ENCODE assay signal across 8 cellular contexts in the genomic region with DNA sequence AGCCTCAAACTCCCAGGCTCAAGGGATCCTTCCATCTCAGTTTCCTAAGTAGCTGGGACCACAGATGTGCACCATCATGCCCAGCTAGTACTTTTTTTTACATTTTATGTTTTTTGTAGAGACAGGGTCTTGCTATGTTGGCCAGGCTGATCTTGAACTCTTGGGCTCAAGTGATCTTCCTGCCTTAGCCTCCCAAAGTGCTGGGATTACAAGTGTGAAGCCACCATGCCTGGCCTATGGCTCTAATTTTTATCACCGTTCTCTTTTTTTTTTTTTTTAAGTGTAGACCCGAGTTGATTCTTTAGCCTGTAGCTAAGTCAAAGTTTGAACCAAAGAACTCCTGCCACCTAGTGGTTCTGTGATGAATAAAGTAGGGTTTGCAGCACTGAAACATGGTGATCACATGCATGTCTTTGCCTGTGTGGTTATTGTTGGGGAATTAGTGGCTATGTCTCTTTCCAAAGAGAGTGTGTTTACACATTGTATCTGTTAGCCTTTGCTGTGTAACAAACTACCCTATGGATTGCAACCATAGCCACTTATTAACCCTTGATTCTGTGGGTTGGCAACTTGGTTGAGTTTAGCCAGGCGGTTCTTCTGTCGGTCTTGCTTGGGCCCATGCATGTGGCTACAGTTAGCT. TPM values are rescaled to one million over a fixed set of nuclear protein-coding genes. Genes with fewer than 3 reads are reported as not detected.
DNase-seq lines count a peak whose midpoint lies in the region; ATAC-seq and TF ChIP-seq lines count a peak whose summit lies in the region.

No MANE protein-coding gene starts in this region.

- no peak overlapping the region for H3K18ac ChIP-seq in mesendoderm (ENCODE audit: low read length)

- no peak overlapping the region for H3K23ac ChIP-seq in mesendoderm (ENCODE audit: low read length)

- H3K4me1 Mint-ChIP-seq in activated CD4-positive, alpha-beta T cell treated with anti-CD3 and anti-CD28 coated beads for 36 hours, result peaks cover 3% of the 10 kb centered on the region

- no peak overlapping the region for H3K9ac ChIP-seq in mesendoderm (ENCODE audit: low read length)

- H2BK5ac ChIP-seq in mesendoderm (ENCODE audit: low read length), result no peak overlapping the region

- H4K5ac ChIP-seq in mesendoderm (ENCODE audit: low read length), result no peak overlapping the region

- H3K4me1 ChIP-seq in mesendoderm (ENCODE audit: control insufficient read depth, low read depth, low read length), result no peaks in the 10 kb centered on the region

- intact Hi-C loops in activated CD4-positive, alpha-beta T cell treated with anti-CD3 and anti-CD28 coated beads for 36 hours (cut with DNase I, micrococcal nuclease), result loop anchor here in 1 of 2 experiments (1.0 kb wide), 2 partner anchors 62 to 229 kb away; a partner anchor contains a TSS

- no CpG with 5 or more reads among the region's 4 CpGs for WGBS in mesendoderm (ENCODE audit: extremely low coverage, insufficient coverage, low lambda C conversion rate)

- no peak overlapping the region for H3K4me3 Mint-ChIP-seq in activated CD4-positive, alpha-beta T cell treated with anti-CD3 and anti-CD28 coated beads for 36 hours

- H3K9me3 Mint-ChIP-seq in activated CD4-positive, alpha-beta T cell treated with anti-CD3 and anti-CD28 coated beads for 36 hours (ENCODE audit: low read depth), result peaks cover 6% of the 10 kb centered on the region

- peak; percentile 55 for TF ChIP-seq CTCF in cardiac fibroblast (IDR thresholded peaks at IDR 0.05; ENCODE audit: low read depth, low read length)

- H3K4ac ChIP-seq in mesendoderm (ENCODE audit: low read depth, low read length), result no peak overlapping the region

- no peak overlapping the region for H3K27ac Mint-ChIP-seq in activated CD4-positive, alpha-beta T cell treated with anti-CD3 and anti-CD28 coated beads for 36 hours

- no peak overlapping the region for H2BK120ac ChIP-seq in mesendoderm (ENCODE audit: low read depth, low read length)

- H3K27me3 ChIP-seq in mesendoderm (ENCODE audit: insufficient read depth, low read length, poor library complexity), result no peaks in the 10 kb centered on the region

- peaks cover 8% of the 10 kb centered on the region for H3K27me3 Mint-ChIP-seq in activated CD4-positive, alpha-beta T cell treated with anti-CD3 and anti-CD28 coated beads for 36 hours

- H3K27ac ChIP-seq in mesendoderm (ENCODE audit: low read depth, low read length), result no peak overlapping the region

- no peak for DNase-seq in activated CD4-positive, alpha-beta T cell treated with anti-CD3 and anti-CD28 coated beads for 36 hours
- DNase-seq in activated CD4-positive, alpha-beta T cell treated with anti-CD3 and anti-CD28 coated beads for 1 hour, result no peak
- DNase-seq in NCI-H1105 treated with DMSO at 0.1 percent for 48 hours (lab: John Stamatoyannopoulos, UW), result peak; percentile 8
- peak; percentile 78 to 84 for DNase-seq in cardiac fibroblast (ENCODE audit: low read depth in 2 of 2)
- DNase-seq in mesendoderm, result peak; percentile 67
- DNase-seq in NCI-H2107 treated with DMSO at 0.1 percent for 48 hours (lab: John Stamatoyannopoulos, UW; ENCODE audit: unreplicated experiment), result no peak
- no peak for DNase-seq in ureter (ENCODE audit: low spot score)

- H3K4me3 ChIP-seq in cardiac fibroblast (replicated peaks in 1 of 2; ENCODE audit: low read depth in 2 of 2, low read length in 2 of 2) (no peak overlapping the region), mesendoderm (ENCODE audit: low read length) (no peak overlapping the region)

- H2AK5ac ChIP-seq in mesendoderm (ENCODE audit: low read length), result no peak overlapping the region

- no peaks in the 10 kb centered on the region for H3K36me3 ChIP-seq in mesendoderm (ENCODE audit: control insufficient read depth, insufficient read depth, low read length)

- peak; percentile 57 for ATAC-seq in activated CD4-positive, alpha-beta T cell treated with anti-CD3 and anti-CD28 coated beads for 36 hours
- no peak for ATAC-seq in HG03095 (IDR thresholded peaks at IDR 0.05; ENCODE audit: unreplicated experiment)

- H3K79me2 ChIP-seq in mesendoderm (ENCODE audit: control insufficient read depth, insufficient read depth, low read length), result no peaks in the 10 kb centered on the region

- H3K36me3 Mint-ChIP-seq in activated CD4-positive, alpha-beta T cell treated with anti-CD3 and anti-CD28 coated beads for 36 hours (ENCODE audit: low read depth), result no peaks in the 10 kb centered on the region

- no peak overlapping the region for H3K4me2 ChIP-seq in mesendoderm (ENCODE audit: low read length)

- CTCF ChIA-PET in activated CD4-positive, alpha-beta T cell treated with anti-CD3 and anti-CD28 coated beads for 36 hours (lab: Charles Lee), result interaction anchor here (0.6 to 2.3 kb wide), 19 partner anchors 9 to 511 kb away, joined by 3 to 14 read pairs (median 4); a partner anchor contains a TSS

- no peak overlapping the region for H2BK15ac ChIP-seq in mesendoderm (replicated peaks; ENCODE audit: low read depth)

- no peaks in the 10 kb centered on the region for H3K79me1 ChIP-seq in mesendoderm (ENCODE audit: low read length)

- no peak overlapping the region for H3K56ac ChIP-seq in mesendoderm (ENCODE audit: low read length)

- POLR2A ChIA-PET in activated CD4-positive, alpha-beta T cell treated with anti-CD3 and anti-CD28 coated beads for 36 hours (lab: Charles Lee), result no interaction called here

- no peak overlapping the region for H4K8ac ChIP-seq in mesendoderm (ENCODE audit: low read depth, low read length)

RNA-seq across cellular contexts. Expression of a gene that starts 11.6 kb away (rescaled TPM):
- not detected for total RNA-seq in activated CD4-positive, alpha-beta T cell treated with anti-CD3 and anti-CD28 coated beads for 36 hours
- not detected for polyA plus RNA-seq in mesendoderm (2013, experiment 1 of 2)
- polyA plus RNA-seq in mesendoderm (2013, experiment 2 of 2), result not detected
- total RNA-seq in ureter, result not detected

RNA-seq across cellular contexts. Expression of a gene that starts 31.5 kb away (rescaled TPM):
- 1 to 10 TPM; 4.5 to 5.0 TPM for total RNA-seq in activated CD4-positive, alpha-beta T cell treated with anti-CD3 and anti-CD28 coated beads for 36 hours
- polyA plus RNA-seq in mesendoderm (2013, experiment 1 of 2), result 7.5 TPM
- 8.5 TPM for polyA plus RNA-seq in mesendoderm (2013, experiment 2 of 2)
- total RNA-seq in ureter, result 19.0 TPM

RNA-seq across cellular contexts. Expression of a gene that starts 56.6 kb away (rescaled TPM):
- not detected for total RNA-seq in activated CD4-positive, alpha-beta T cell treated with anti-CD3 and anti-CD28 coated beads for 36 hours
- not detected for polyA plus RNA-seq in mesendoderm (2013, experiment 1 of 2)
- polyA plus RNA-seq in mesendoderm (2013, experiment 2 of 2), result not detected
- not detected for total RNA-seq in ureter

Comparison
In these comparisons a context has a peak if more than half of its experiments do, and no peak if none do; other contexts are left out.
1. DNase-seq: peak in NCI-H1105 treated with DMSO at 0.1 percent for 48 hours (single experiment), cardiac fibroblast (2 of 2) and mesendoderm (single experiment); none in activated CD4-positive, alpha-beta T cell treated with anti-CD3 and anti-CD28 coated beads for 36 hours (single experiment), activated CD4-positive, alpha-beta T cell treated with anti-CD3 and anti-CD28 coated beads for 1 hour (single experiment), NCI-H2107 treated with DMSO at 0.1 percent for 48 hours (single experiment) and ureter (single experiment).